Comparison of ENCODE assay signal across 8 cellular contexts in genomic region chr19:510606-511100, GRCh38. TPM values are rescaled to one million over a fixed set of nuclear protein-coding genes. Genes with fewer than 3 reads are reported as not detected.
DNase-seq lines count a peak whose midpoint lies in the region; ATAC-seq, FAIRE-seq and TF ChIP-seq lines count a peak whose summit lies in the region.

No MANE protein-coding gene starts in this region.

- peak overlapping the region; percentile 82 for H3K27ac Mint-ChIP-seq in dendritic cell treated with granulocyte-macrophage colony-stimulating factor and Interleukin-4, amounts not matched to agents 40 ng/mL and 50 ng/mL, for 4 days

- no peaks in the 10 kb centered on the region for H3K9me3 Mint-ChIP-seq in dendritic cell treated with granulocyte-macrophage colony-stimulating factor and Interleukin-4, amounts not matched to agents 40 ng/mL and 50 ng/mL, for 4 days

- no peaks in the 10 kb centered on the region for H3K27me3 ChIP-seq in HepG2 (ENCODE audit: control insufficient read depth in 1 of 2, insufficient read depth in 2 of 2, low read length in 2 of 2)

- H3K4me1 Mint-ChIP-seq in dendritic cell treated with granulocyte-macrophage colony-stimulating factor and Interleukin-4, amounts not matched to agents 40 ng/mL and 50 ng/mL, for 4 days (ENCODE audit: low read depth), result peaks cover 55% of the 10 kb centered on the region

- intact Hi-C loops in dendritic cell treated with granulocyte-macrophage colony-stimulating factor and Interleukin-4, amounts not matched to agents 40 ng/mL and 50 ng/mL, for 4 days (cut with micrococcal nuclease), result no loop called here
- intact Hi-C loops in HepG2 (cut with micrococcal nuclease; ENCODE audit: unreplicated experiment), result no loop called here

- H3K36me3 Mint-ChIP-seq in dendritic cell treated with granulocyte-macrophage colony-stimulating factor and Interleukin-4, amounts not matched to agents 40 ng/mL and 50 ng/mL, for 4 days (ENCODE audit: low read depth), result peaks cover 41% of the 10 kb centered on the region

- peaks cover 14% of the 10 kb centered on the region for H3K27me3 Mint-ChIP-seq in dendritic cell treated with granulocyte-macrophage colony-stimulating factor and Interleukin-4, amounts not matched to agents 40 ng/mL and 50 ng/mL, for 4 days

- H3K4me2 ChIP-seq in HepG2 (ENCODE audit: low read depth, low read length), result peak overlapping the region; percentile 34

- peak; percentile 65 for FAIRE-seq in HepG2 (lab: Jason Lieb, UNC)

- in situ Hi-C loops in HepG2 (cut with HindIII; ENCODE audit: extremely low pct_ligation_motif_present, low pct_unique_long_range_greater_than_20kb), result no loop called here

- H3K36me3 ChIP-seq in HepG2 (replicated peaks in 1 of 2; ENCODE audit: control insufficient read depth in 1 of 2, insufficient read depth in 2 of 2, low read length in 2 of 2), result no peaks in the 10 kb centered on the region

- POLR2A ChIA-PET in HepG2 (lab: Yijun Ruan, JAX), result interaction anchor here (0.9 to 1.8 kb wide), 7 partner anchors 10 to 170 kb away, joined by 3 to 32 read pairs (median 6); partner anchors contain the start of gene CDC34

- no peak overlapping the region for H2AFZ ChIP-seq in HepG2 (ENCODE audit: low read length)

- H3K9ac ChIP-seq in HepG2 (ENCODE audit: insufficient read depth, low read depth, low read length), result no peak overlapping the region

- DNase-seq in DMS153 treated with DMSO at 0.1 percent for 48 hours (lab: John Stamatoyannopoulos, UW; ENCODE audit: unreplicated experiment), result peak; percentile 19
- peak; percentile 52 to 86 for DNase-seq in NCI-H526 (lab: John Stamatoyannopoulos, UW)
- peak; percentile 93 for DNase-seq in activated CD4-positive, alpha-beta T cell treated with anti-CD3 and anti-CD28 coated beads, Interleukin-2, amount 50 U/mL, for 1 hour
- DNase-seq in HepG2 (ENCODE audit: low spot score), result peak; percentile 82
- DNase-seq in stimulated activated CD4-positive, alpha-beta T cell treated with anti-CD3 and anti-CD28 coated beads, Interleukin-4, amount 100 ng/mL, for 1 hour, result peak; percentile 93

- 16% methylated on average over 21 of the region's 21 CpGs for WGBS in HepG2 (ENCODE audit: low lambda C conversion rate)

- ATAC-seq in HG03135 (IDR thresholded peaks at IDR 0.05; ENCODE audit: unreplicated experiment), result peak; percentile 29
- peak; percentile 50 for ATAC-seq in HepG2
- ATAC-seq in GM18511 (IDR thresholded peaks at IDR 0.05; ENCODE audit: unreplicated experiment), result no peak

- no peaks in the 10 kb centered on the region for H3K79me2 ChIP-seq in HepG2 (ENCODE audit: insufficient read depth, low read length)

- peak; percentile 99 for TF ChIP-seq CTCF in HepG2 (CRISPR knock-in tag; IDR thresholded peaks at IDR 0.05)

- no peaks in the 10 kb centered on the region for H3K9me3 ChIP-seq in HepG2 (ENCODE audit: low read length)

- H3K4me1 ChIP-seq in HepG2 (ENCODE audit: insufficient read depth, low read length), result peaks cover 44% of the 10 kb centered on the region

- TF ChIP-seq EP300 in HepG2 (IDR thresholded peaks at IDR 0.05; ENCODE audit: low read depth in 2 of 2, low read length in 2 of 2) (no peak), HepG2 (CRISPR knock-in tag; IDR thresholded peaks at IDR 0.05; ENCODE audit: borderline replicate concordance) (no peak)

- no peaks in the 10 kb centered on the region; the same call in 1 of the 2 replicates for H4K20me1 ChIP-seq in HepG2 (ENCODE audit: insufficient read depth, low read length)

- CTCF ChIA-PET in HepG2 (lab: Yijun Ruan, JAX; ENCODE audit: low intra/inter-chr PET ratio, low total read pairs), result interaction anchor here (1.0 to 1.6 kb wide), 4 partner anchors 15 to 127 kb away, joined by 5 to 16 read pairs (median 7); partner anchors contain the start of gene CDC34

- no TSS peak for BruUV-seq in HepG2 (replicated peaks; lab: Mats Ljungman, UMichigan)

- H3K4me3 ChIP-seq in HepG2 (replicated peaks in 1 of 3; ENCODE audit: insufficient read depth in 1 of 3, low read depth in 2 of 3, low read length in 3 of 3), result no peak overlapping the region; a peak in 1 of 6 replicates

- no peak for TF ChIP-seq POLR2A in HepG2 (IDR thresholded peaks at IDR 0.05; ENCODE audit: insufficient read depth in 1 of 2, low read depth in 2 of 2, low read length in 2 of 2)

- peak overlapping the region; percentile 62 for H3K4me3 Mint-ChIP-seq in dendritic cell treated with granulocyte-macrophage colony-stimulating factor and Interleukin-4, amounts not matched to agents 40 ng/mL and 50 ng/mL, for 4 days

- H3K27ac ChIP-seq in HepG2 (ENCODE audit: extremely low read length, insufficient read depth, low read length), result peak overlapping the region; percentile 39

- TF ChIP-seq RAD21 in HepG2 (CRISPR knock-in tag; IDR thresholded peaks at IDR 0.05), result peak; percentile 96

RNA-seq across cellular contexts. Expression of gene TPGS1, which starts 3.4 kb away (rescaled TPM):
- total RNA-seq in HepG2 (2016; rRNA removed; fragmentation: Illumina TruSeq; extraction: Trizol), result 4.2 and 6.2 TPM in 2 replicates
- 4.1 and 5.0 TPM in 2 replicates for total RNA-seq in HepG2 (2016; cell fraction: cytosol; rRNA removed; fragmentation: Illumina TruSeq; extraction: Trizol; ENCODE audit: low read depth)
- 3.9 and 5.0 TPM in 2 replicates for total RNA-seq in HepG2 (2016; cell fraction: insoluble cytoplasmic fraction; rRNA removed; fragmentation: Illumina TruSeq; extraction: Trizol)
- total RNA-seq in HepG2 (2016; cell fraction: membrane; rRNA removed; fragmentation: Illumina TruSeq; extraction: Trizol), result 4.2 and 4.9 TPM in 2 replicates
- total RNA-seq in HepG2 (2016; cell fraction: nucleus; rRNA removed; fragmentation: Illumina TruSeq; extraction: Trizol), result 2.4 and 3.4 TPM in 2 replicates
- 1.1 and 2.0 TPM in 2 replicates for polyA plus RNA-seq in HepG2 (2011; rRNA removed)
- 1.7 and 4.3 TPM in 2 replicates for polyA plus RNA-seq in HepG2 (2011; cell fraction: cytosol; rRNA removed)
- polyA plus RNA-seq in HepG2 (2011; cell fraction: nucleus; rRNA removed), result 3.3 and 3.7 TPM in 2 replicates
- polyA plus RNA-seq in HepG2 (2012), result 1.0 and 2.2 TPM in 2 replicates
- polyA plus RNA-seq in HepG2 (2016; cell fraction: cytosol; fragmentation: Illumina TruSeq; extraction: Trizol; ENCODE audit: low read depth), result 2.0 and 2.2 TPM in 2 replicates
- 3.3 and 4.8 TPM in 2 replicates for polyA plus RNA-seq in HepG2 (2016; cell fraction: insoluble cytoplasmic fraction; fragmentation: Illumina TruSeq; extraction: Trizol; ENCODE audit: low read depth)
- 2.0 and 2.2 TPM in 2 replicates for polyA plus RNA-seq in HepG2 (2016; cell fraction: membrane; fragmentation: Illumina TruSeq; extraction: Trizol; ENCODE audit: low read depth)
- polyA plus RNA-seq in HepG2 (2016; cell fraction: nucleus; fragmentation: Illumina TruSeq; extraction: Trizol; ENCODE audit: insufficient read depth, low read depth), result 3.1 and 4.1 TPM in 2 replicates
- 2.3 and 2.8 TPM in 2 replicates for polyA minus RNA-seq in HepG2 (2011; rRNA and poly(A)+ RNA removed; ENCODE audit: low replicate concordance)
- 1.4 and 1.8 TPM in 2 replicates for polyA minus RNA-seq in HepG2 (2011; cell fraction: cytosol; rRNA and poly(A)+ RNA removed)
- polyA minus RNA-seq in HepG2 (2011; cell fraction: nucleus; rRNA and poly(A)+ RNA removed), result 2.1 and 2.3 TPM in 2 replicates

RNA-seq across cellular contexts. Expression of gene MADCAM1, which starts 14.4 kb away (rescaled TPM):
- total RNA-seq in HepG2 (2016; rRNA removed; fragmentation: Illumina TruSeq; extraction: Trizol), result 0.21 and 0.33 TPM in 2 replicates
- total RNA-seq in HepG2 (2016; cell fraction: cytosol; rRNA removed; fragmentation: Illumina TruSeq; extraction: Trizol; ENCODE audit: low read depth), result 0.30 and 0.44 TPM in 2 replicates
- 0.30 TPM in 1 of 2 replicates, not detected in the other for total RNA-seq in HepG2 (2016; cell fraction: insoluble cytoplasmic fraction; rRNA removed; fragmentation: Illumina TruSeq; extraction: Trizol)
- 0.37 and 0.45 TPM in 2 replicates for total RNA-seq in HepG2 (2016; cell fraction: membrane; rRNA removed; fragmentation: Illumina TruSeq; extraction: Trizol)
- 0.22 TPM in 1 of 2 replicates, not detected in the other for total RNA-seq in HepG2 (2016; cell fraction: nucleus; rRNA removed; fragmentation: Illumina TruSeq; extraction: Trizol)
- 0.29 and 0.39 TPM in 2 replicates for polyA plus RNA-seq in HepG2 (2011; rRNA removed)
- polyA plus RNA-seq in HepG2 (2011; cell fraction: cytosol; rRNA removed), result 0.42 and 0.60 TPM in 2 replicates
- 1.9 and 2.3 TPM in 2 replicates for polyA plus RNA-seq in HepG2 (2011; cell fraction: nucleus; rRNA removed)
- polyA plus RNA-seq in HepG2 (2012), result 1.7 and 2.3 TPM in 2 replicates
- polyA plus RNA-seq in HepG2 (2016; cell fraction: cytosol; fragmentation: Illumina TruSeq; extraction: Trizol; ENCODE audit: low read depth), result 0.62 and 0.89 TPM in 2 replicates
- polyA plus RNA-seq in HepG2 (2016; cell fraction: insoluble cytoplasmic fraction; fragmentation: Illumina TruSeq; extraction: Trizol; ENCODE audit: low read depth), result 0.33 and 0.51 TPM in 2 replicates
- polyA plus RNA-seq in HepG2 (2016; cell fraction: membrane; fragmentation: Illumina TruSeq; extraction: Trizol; ENCODE audit: low read depth), result 0.74 and 0.99 TPM in 2 replicates
- 0.89 and 1.4 TPM in 2 replicates for polyA plus RNA-seq in HepG2 (2016; cell fraction: nucleus; fragmentation: Illumina TruSeq; extraction: Trizol; ENCODE audit: insufficient read depth, low read depth)
- 1.1 TPM in 1 of 2 replicates, not detected in the other for polyA minus RNA-seq in HepG2 (2011; rRNA and poly(A)+ RNA removed; ENCODE audit: low replicate concordance)
- polyA minus RNA-seq in HepG2 (2011; cell fraction: cytosol; rRNA and poly(A)+ RNA removed), result 0.62 and 0.89 TPM in 2 replicates
- polyA minus RNA-seq in HepG2 (2011; cell fraction: nucleus; rRNA and poly(A)+ RNA removed), result 0.26 and 0.75 TPM in 2 replicates

RNA-seq across cellular contexts. Expression of gene CDC34, which starts 20.9 kb away (rescaled TPM):
- 119 and 138 TPM in 2 replicates for total RNA-seq in HepG2 (2016; rRNA removed; fragmentation: Illumina TruSeq; extraction: Trizol)
- 181 and 194 TPM in 2 replicates for total RNA-seq in HepG2 (2016; cell fraction: cytosol; rRNA removed; fragmentation: Illumina TruSeq; extraction: Trizol; ENCODE audit: low read depth)
- 104 and 144 TPM in 2 replicates for total RNA-seq in HepG2 (2016; cell fraction: insoluble cytoplasmic fraction; rRNA removed; fragmentation: Illumina TruSeq; extraction: Trizol)
- total RNA-seq in HepG2 (2016; cell fraction: membrane; rRNA removed; fragmentation: Illumina TruSeq; extraction: Trizol), result 198 and 240 TPM in 2 replicates
- total RNA-seq in HepG2 (2016; cell fraction: nucleus; rRNA removed; fragmentation: Illumina TruSeq; extraction: Trizol), result 59.6 and 65.5 TPM in 2 replicates
- polyA plus RNA-seq in HepG2 (2011; rRNA removed), result 140 and 150 TPM in 2 replicates
- 102 and 147 TPM in 2 replicates for polyA plus RNA-seq in HepG2 (2011; cell fraction: cytosol; rRNA removed)
- polyA plus RNA-seq in HepG2 (2011; cell fraction: nucleus; rRNA removed), result 121 and 122 TPM in 2 replicates
- 90.8 and 101 TPM in 2 replicates for polyA plus RNA-seq in HepG2 (2012)
- polyA plus RNA-seq in HepG2 (2016; cell fraction: cytosol; fragmentation: Illumina TruSeq; extraction: Trizol; ENCODE audit: low read depth), result 157 and 191 TPM in 2 replicates
- polyA plus RNA-seq in HepG2 (2016; cell fraction: insoluble cytoplasmic fraction; fragmentation: Illumina TruSeq; extraction: Trizol; ENCODE audit: low read depth), result 118 and 140 TPM in 2 replicates
- 153 and 184 TPM in 2 replicates for polyA plus RNA-seq in HepG2 (2016; cell fraction: membrane; fragmentation: Illumina TruSeq; extraction: Trizol; ENCODE audit: low read depth)
- 130 and 138 TPM in 2 replicates for polyA plus RNA-seq in HepG2 (2016; cell fraction: nucleus; fragmentation: Illumina TruSeq; extraction: Trizol; ENCODE audit: insufficient read depth, low read depth)
- polyA minus RNA-seq in HepG2 (2011; rRNA and poly(A)+ RNA removed; ENCODE audit: low replicate concordance), result 60.5 and 88.3 TPM in 2 replicates
- polyA minus RNA-seq in HepG2 (2011; cell fraction: cytosol; rRNA and poly(A)+ RNA removed), result 42.1 and 46.2 TPM in 2 replicates
- polyA minus RNA-seq in HepG2 (2011; cell fraction: nucleus; rRNA and poly(A)+ RNA removed), result 19.1 and 22.1 TPM in 2 replicates

RNA-seq across cellular contexts. Expression of gene GZMM, which starts 33.2 kb away (rescaled TPM):
- not detected in 2 replicates for total RNA-seq in HepG2 (2016; rRNA removed; fragmentation: Illumina TruSeq; extraction: Trizol)
- not detected in 2 replicates for total RNA-seq in HepG2 (2016; cell fraction: cytosol; rRNA removed; fragmentation: Illumina TruSeq; extraction: Trizol; ENCODE audit: low read depth)
- total RNA-seq in HepG2 (2016; cell fraction: insoluble cytoplasmic fraction; rRNA removed; fragmentation: Illumina TruSeq; extraction: Trizol), result not detected in 2 replicates
- total RNA-seq in HepG2 (2016; cell fraction: membrane; rRNA removed; fragmentation: Illumina TruSeq; extraction: Trizol), result not detected in 2 replicates
- not detected in 2 replicates for total RNA-seq in HepG2 (2016; cell fraction: nucleus; rRNA removed; fragmentation: Illumina TruSeq; extraction: Trizol)
- polyA plus RNA-seq in HepG2 (2011; rRNA removed), result 0.07 TPM in 1 of 2 replicates, not detected in the other
- polyA plus RNA-seq in HepG2 (2011; cell fraction: cytosol; rRNA removed), result 0.13 TPM in 1 of 2 replicates, not detected in the other
- 0.50 and 0.71 TPM in 2 replicates for polyA plus RNA-seq in HepG2 (2011; cell fraction: nucleus; rRNA removed)
- 0.16 TPM in 1 of 2 replicates, not detected in the other for polyA plus RNA-seq in HepG2 (2012)
- polyA plus RNA-seq in HepG2 (2016; cell fraction: cytosol; fragmentation: Illumina TruSeq; extraction: Trizol; ENCODE audit: low read depth), result not detected in 2 replicates
- not detected in 2 replicates for polyA plus RNA-seq in HepG2 (2016; cell fraction: insoluble cytoplasmic fraction; fragmentation: Illumina TruSeq; extraction: Trizol; ENCODE audit: low read depth)
- polyA plus RNA-seq in HepG2 (2016; cell fraction: membrane; fragmentation: Illumina TruSeq; extraction: Trizol; ENCODE audit: low read depth), result not detected in 2 replicates
- polyA plus RNA-seq in HepG2 (2016; cell fraction: nucleus; fragmentation: Illumina TruSeq; extraction: Trizol; ENCODE audit: insufficient read depth, low read depth), result not detected in 2 replicates
- polyA minus RNA-seq in HepG2 (2011; rRNA and poly(A)+ RNA removed; ENCODE audit: low replicate concordance), result not detected in 2 replicates
- not detected in 2 replicates for polyA minus RNA-seq in HepG2 (2011; cell fraction: cytosol; rRNA and poly(A)+ RNA removed)
- polyA minus RNA-seq in HepG2 (2011; cell fraction: nucleus; rRNA and poly(A)+ RNA removed), result not detected in 2 replicates

RNA-seq across cellular contexts. Expression of gene SHC2, which starts 49.8 kb away (rescaled TPM):
- total RNA-seq in HepG2 (2016; rRNA removed; fragmentation: Illumina TruSeq; extraction: Trizol), result 4.8 and 9.0 TPM in 2 replicates
- total RNA-seq in HepG2 (2016; cell fraction: cytosol; rRNA removed; fragmentation: Illumina TruSeq; extraction: Trizol; ENCODE audit: low read depth), result 11.0 and 12.0 TPM in 2 replicates
- 3.9 and 8.8 TPM in 2 replicates for total RNA-seq in HepG2 (2016; cell fraction: insoluble cytoplasmic fraction; rRNA removed; fragmentation: Illumina TruSeq; extraction: Trizol)
- 12.6 and 14.2 TPM in 2 replicates for total RNA-seq in HepG2 (2016; cell fraction: membrane; rRNA removed; fragmentation: Illumina TruSeq; extraction: Trizol)
- total RNA-seq in HepG2 (2016; cell fraction: nucleus; rRNA removed; fragmentation: Illumina TruSeq; extraction: Trizol), result 7.1 and 9.7 TPM in 2 replicates
- 18.3 and 35.8 TPM in 2 replicates for polyA plus RNA-seq in HepG2 (2011; rRNA removed)
- 12.4 and 18.0 TPM in 2 replicates for polyA plus RNA-seq in HepG2 (2011; cell fraction: cytosol; rRNA removed)
- 247 and 276 TPM in 2 replicates for polyA plus RNA-seq in HepG2 (2011; cell fraction: nucleus; rRNA removed)
- 21.5 and 36.3 TPM in 2 replicates for polyA plus RNA-seq in HepG2 (2012)
- polyA plus RNA-seq in HepG2 (2016; cell fraction: cytosol; fragmentation: Illumina TruSeq; extraction: Trizol; ENCODE audit: low read depth), result 11.4 and 12.5 TPM in 2 replicates
- 4.7 and 5.3 TPM in 2 replicates for polyA plus RNA-seq in HepG2 (2016; cell fraction: insoluble cytoplasmic fraction; fragmentation: Illumina TruSeq; extraction: Trizol; ENCODE audit: low read depth)
- 13.0 and 14.2 TPM in 2 replicates for polyA plus RNA-seq in HepG2 (2016; cell fraction: membrane; fragmentation: Illumina TruSeq; extraction: Trizol; ENCODE audit: low read depth)
- 30.5 and 30.9 TPM in 2 replicates for polyA plus RNA-seq in HepG2 (2016; cell fraction: nucleus; fragmentation: Illumina TruSeq; extraction: Trizol; ENCODE audit: insufficient read depth, low read depth)
- polyA minus RNA-seq in HepG2 (2011; rRNA and poly(A)+ RNA removed; ENCODE audit: low replicate concordance), result 39.0 TPM in 1 of 2 replicates, not detected in the other
- polyA minus RNA-seq in HepG2 (2011; cell fraction: cytosol; rRNA and poly(A)+ RNA removed), result 11.5 and 24.1 TPM in 2 replicates
- 14.5 and 16.0 TPM in 2 replicates for polyA minus RNA-seq in HepG2 (2011; cell fraction: nucleus; rRNA and poly(A)+ RNA removed)

Comparison
In these comparisons a context has a peak if more than half of its experiments do, and no peak if none do; other contexts are left out.
1. DNase-seq: peak in every context shown above with its lines; median percentile 93 in activated CD4-positive, alpha-beta T cell treated with anti-CD3 and anti-CD28 coated beads, Interleukin-2, amount 50 U/mL, for 1 hour; 93 in stimulated activated CD4-positive, alpha-beta T cell treated with anti-CD3 and anti-CD28 coated beads, Interleukin-4, amount 100 ng/mL, for 1 hour; 82 in HepG2; 69 in NCI-H526; 19 in DMS153 treated with DMSO at 0.1 percent for 48 hours.